Comparison of ENCODE assay signal across 23 cellular contexts in the genomic region with DNA sequence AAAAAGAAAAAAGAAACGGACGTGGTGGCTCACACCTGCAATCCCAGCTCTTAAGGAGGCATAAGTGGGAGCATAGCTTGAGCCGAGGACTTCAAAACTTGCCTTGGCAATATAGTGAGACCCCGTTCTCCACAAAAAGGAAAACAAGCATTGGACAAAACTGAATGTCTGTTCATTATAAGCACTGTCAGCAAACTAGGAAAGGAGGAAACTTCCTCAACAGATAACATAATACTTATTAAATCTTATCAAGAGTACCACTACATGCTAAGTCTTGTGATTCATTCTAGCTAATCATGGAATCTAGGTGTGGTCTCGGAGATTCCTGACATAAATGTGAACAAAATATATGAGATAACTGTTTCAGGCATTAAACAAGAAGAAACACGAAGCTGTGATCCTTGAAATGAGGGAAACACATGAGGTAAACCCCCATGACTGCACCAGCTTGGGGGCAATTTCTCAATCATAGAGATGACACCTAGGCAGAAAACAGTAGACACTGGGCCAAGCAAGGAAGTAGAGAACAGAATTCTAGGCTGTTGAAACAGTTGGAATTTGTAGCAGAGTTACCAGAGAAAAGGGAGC. TPM values are rescaled to one million over a fixed set of nuclear protein-coding genes. Genes with fewer than 3 reads are reported as not detected.
DNase-seq lines count a peak whose midpoint lies in the region; ATAC-seq, FAIRE-seq and TF ChIP-seq lines count a peak whose summit lies in the region.
"Had no signal": no experiment of that assay in that cellular context is flagged by ENCODE, and none has a peak within 500 bp of the region (broad histone marks: within the 10 kb centered on the region; RNA-seq: fewer than 3 reads in every experiment).

No MANE protein-coding gene starts in this region.

- no peak for TF ChIP-seq EP300 in A549 (IDR thresholded peaks at IDR 0.05)

- no peak for TF ChIP-seq POLR2A in A549 (IDR thresholded peaks at IDR 0.05; ENCODE audit: low read length)

- no peaks in the 10 kb centered on the region for H3K9me3 Mint-ChIP-seq in CD8-positive, alpha-beta T cell
- H3K9me3 Mint-ChIP-seq in activated naive CD8-positive, alpha-beta T cell treated with anti-CD3 and anti-CD28 coated beads for 36 hours, result no peaks in the 10 kb centered on the region
- H3K9me3 Mint-ChIP-seq in naive thymus-derived CD8-positive, alpha-beta T cell, result no peaks in the 10 kb centered on the region
- H3K9me3 Mint-ChIP-seq: T-cell had no signal

- peaks cover 20% of the 10 kb centered on the region for H3K36me3 ChIP-seq in CD8-positive, alpha-beta T cell (ENCODE audit: insufficient read depth, low read length)
- H3K36me3 ChIP-seq in A673 (ENCODE audit: insufficient read depth, low read length, poor library complexity, severe bottlenecking), result peaks cover 48% of the 10 kb centered on the region

- POLR2A ChIA-PET in A549 (lab: Yijun Ruan, JAX) (interaction anchor here (0.8 kb wide), 1 partner anchor 232 kb away, joined by 3 read pairs; no protein-coding TSS in a partner anchor), A673 (lab: Charles Lee; ENCODE audit: low non-redundant PET) (no interaction called here)
- POLR2A ChIA-PET in CD8-positive, alpha-beta T cell (lab: Charles Lee), result no interaction called here
- POLR2A ChIA-PET in naive thymus-derived CD8-positive, alpha-beta T cell (lab: Charles Lee), result no interaction called here

- peaks cover 3% of the 10 kb centered on the region for H3K4me1 Mint-ChIP-seq in CD8-positive, alpha-beta T cell (ENCODE audit: low read depth)
- H3K4me1 Mint-ChIP-seq in activated naive CD8-positive, alpha-beta T cell treated with anti-CD3 and anti-CD28 coated beads for 36 hours, result peaks cover 18% of the 10 kb centered on the region
- peaks cover 1 to 13% (median 11%) of the 10 kb centered on the region in 4 donors for H3K4me1 Mint-ChIP-seq in naive thymus-derived CD8-positive, alpha-beta T cell

- 91% methylated on average over 6 of the region's 6 CpGs for WGBS in A549 (ENCODE audit: missing lambda C conversion rate)

- FAIRE-seq in A549 (lab: Jason Lieb, UNC), result no peak
- FAIRE-seq: GM12892, HepG2 had no signal

- intact Hi-C loops in CD8-positive, alpha-beta T cell (cut with DNase I, micrococcal nuclease), result no loop called here
- intact Hi-C loops in A673 (cut with micrococcal nuclease; ENCODE audit: unreplicated experiment), result no loop called here

- CTCF ChIA-PET in A549 (lab: Yijun Ruan, JAX), result interaction anchor here (0.6 to 2.1 kb wide), 7 partner anchors 11 to 233 kb away, joined by 3 to 11 read pairs (median 4); no protein-coding TSS in a partner anchor
- CTCF ChIA-PET in CD8-positive, alpha-beta T cell (lab: Charles Lee), result interaction anchor here (1.2 kb wide), 1 partner anchor 22 kb away, joined by 6 read pairs; no protein-coding TSS in a partner anchor
- CTCF ChIA-PET in A673 (lab: Charles Lee), result no interaction called here

- DNase-seq in A549 (ENCODE audit: low read depth in 1 of 2, low spot score in 1 of 2), result no peak
- no peak for DNase-seq in CD8-positive, alpha-beta T cell
- no peak for DNase-seq in activated naive CD8-positive, alpha-beta T cell treated with anti-CD3 and anti-CD28 coated beads for 36 hours
- no peak for DNase-seq in naive thymus-derived CD8-positive, alpha-beta T cell
- DNase-seq in A673 (ENCODE audit: low spot score), result no peak
- no peak for DNase-seq in germinal center (ENCODE audit: low spot score)
- DNase-seq: activated CD8-positive, alpha-beta memory T cell treated with anti-CD3 and anti-CD28 coated beads, Interleukin-2, amount 50 U/mL, for 4 hours; central memory CD4-positive, alpha-beta T cell; effector memory CD4-positive, alpha-beta T cell; GF-D8; hippocampal formation; MG63; midbrain; NCI-H1930; NCI-H510A treated with DMSO at 0.1 percent for 48 hours; nucleus accumbens; right lobe of liver; Right ventricle myocardium superior; substantia nigra; T-cell had no signal

- no peak for TF ChIP-seq RAD21 in A549 (conservative IDR thresholded peaks at IDR 0.05 in 1 of 2, IDR thresholded peaks at IDR 0.05 in 1 of 2)

- H3K27ac ChIP-seq in A549 (no peak overlapping the region), A673 (ENCODE audit: low read depth, low read length, poor library complexity, severe bottlenecking) (no peak overlapping the region)
- H3K27ac ChIP-seq in CD8-positive, alpha-beta T cell (ENCODE audit: low read depth, low read length), result no peak overlapping the region
- H3K27ac ChIP-seq: right lobe of liver had no signal

- H3K4me1 ChIP-seq in A549 (no peaks in the 10 kb centered on the region), A673 (ENCODE audit: insufficient read depth, low read length, poor library complexity, severe bottlenecking) (no peaks in the 10 kb centered on the region)
- H3K4me1 ChIP-seq in CD8-positive, alpha-beta T cell (ENCODE audit: insufficient read depth, low read length), result no peaks in the 10 kb centered on the region
- H3K4me1 ChIP-seq: right lobe of liver had no signal

- H3K4me3 Mint-ChIP-seq in CD8-positive, alpha-beta T cell, result no peak overlapping the region
- H3K4me3 Mint-ChIP-seq in activated naive CD8-positive, alpha-beta T cell treated with anti-CD3 and anti-CD28 coated beads for 36 hours, result no peak overlapping the region
- no peak overlapping the region for H3K4me3 Mint-ChIP-seq in naive thymus-derived CD8-positive, alpha-beta T cell
- H3K4me3 Mint-ChIP-seq: T-cell had no signal

- TF ChIP-seq CTCF in A549 (IDR thresholded peaks at IDR 0.05), result no peak
- no peak for TF ChIP-seq CTCF in CD8-positive, alpha-beta T cell (IDR thresholded peaks at IDR 0.05)
- no peak for TF ChIP-seq CTCF in A673 (conservative IDR thresholded peaks at IDR 0.05; ENCODE audit: low read depth, low read length)

- H3K4me3 ChIP-seq in A549 (no peak overlapping the region), A673 (ENCODE audit: low read depth, low read length, poor library complexity, severe bottlenecking) (no peak overlapping the region)
- H3K4me3 ChIP-seq in CD8-positive, alpha-beta T cell (ENCODE audit: low read depth, low read length), result no peak overlapping the region
- H3K4me3 ChIP-seq: MG63, right lobe of liver had no signal

- H3K9me3 ChIP-seq in A549 (no peaks in the 10 kb centered on the region), A673 (ENCODE audit: low read depth, low read length, poor library complexity, severe bottlenecking) (no peaks in the 10 kb centered on the region)
- H3K9me3 ChIP-seq in CD8-positive, alpha-beta T cell (ENCODE audit: low read length), result no peaks in the 10 kb centered on the region
- H3K9me3 ChIP-seq: MG63, right lobe of liver had no signal

- no peak for ATAC-seq in A549
- ATAC-seq in CD8-positive, alpha-beta T cell, result no peak
- ATAC-seq in naive thymus-derived CD8-positive, alpha-beta T cell, result no peak
- ATAC-seq in HG02759 (IDR thresholded peaks at IDR 0.05; ENCODE audit: unreplicated experiment), result no peak
- ATAC-seq: HepG2, right lobe of liver, T-cell had no signal

- peak overlapping the region; percentile 4 for H3K27ac Mint-ChIP-seq in CD8-positive, alpha-beta T cell
- peak overlapping the region; percentile 73 for H3K27ac Mint-ChIP-seq in activated naive CD8-positive, alpha-beta T cell treated with anti-CD3 and anti-CD28 coated beads for 36 hours
- peak overlapping the region in 6 of 10 donors; percentile 0 to 86 (median 42) for H3K27ac Mint-ChIP-seq in naive thymus-derived CD8-positive, alpha-beta T cell

- BruUV-seq in A673 (replicated peaks; lab: Mats Ljungman, UMichigan), result no TSS peak

- H3K27me3 Mint-ChIP-seq in CD8-positive, alpha-beta T cell (ENCODE audit: low read depth), result no peaks in the 10 kb centered on the region
- no peaks in the 10 kb centered on the region for H3K27me3 Mint-ChIP-seq in activated naive CD8-positive, alpha-beta T cell treated with anti-CD3 and anti-CD28 coated beads for 36 hours
- no peaks in the 10 kb centered on the region for H3K27me3 Mint-ChIP-seq in naive thymus-derived CD8-positive, alpha-beta T cell
- H3K27me3 Mint-ChIP-seq: T-cell had no signal

- H3K36me3 Mint-ChIP-seq in CD8-positive, alpha-beta T cell, result peaks cover 75% of the 10 kb centered on the region
- H3K36me3 Mint-ChIP-seq in activated naive CD8-positive, alpha-beta T cell treated with anti-CD3 and anti-CD28 coated beads for 36 hours, result peaks cover 44% of the 10 kb centered on the region
- H3K36me3 Mint-ChIP-seq in naive thymus-derived CD8-positive, alpha-beta T cell, result peaks cover 0 to 95% (median 4%) of the 10 kb centered on the region in 3 donors

- H3K4me2 ChIP-seq in A549, result no peak overlapping the region

- no peaks in the 10 kb centered on the region for H3K27me3 ChIP-seq in CD8-positive, alpha-beta T cell (ENCODE audit: insufficient read depth, low read length)
- no peaks in the 10 kb centered on the region for H3K27me3 ChIP-seq in A673 (replicated peaks; ENCODE audit: insufficient read depth, low read depth, low read length, poor library complexity)
- H3K27me3 ChIP-seq: MG63, right lobe of liver had no signal

TF ChIP-seq in A549, 52 proteins besides CTCF, POLR2A, EP300 and RAD21:
- TF ChIP-seq RCOR1 (IDR thresholded peaks at IDR 0.05; ENCODE audit: low read depth, low read length), result no peak
- TF ChIP-seq NR3C1 (IDR thresholded peaks at IDR 0.05), result no peak
- no peak for TF ChIP-seq GATA3 (IDR thresholded peaks at IDR 0.05; ENCODE audit: borderline replicate concordance)
- peak; percentile 58 for TF ChIP-seq MAFK (IDR thresholded peaks at IDR 0.05; ENCODE audit: partially characterized antibody)

RNA-seq across cellular contexts. Expression of gene TRPM7, which starts 33.3 kb away (rescaled TPM):
- polyA plus RNA-seq in A549 (2011; rRNA removed) (39.2 and 47.8 TPM in 2 replicates), A549 (2017; fragmentation: RNase III; extraction: RNeasy Plus Mini Kit Qiagen cat#74134 plus additional on column Dnase treatment) (25.7 to 28.9 TPM (median 27.3 TPM) in 3 replicates)
- polyA plus RNA-seq in A549 (2012; cell fraction: cytosol; rRNA removed), result 6.8 and 7.2 TPM in 2 replicates
- polyA plus RNA-seq in A549 (2012; cell fraction: nucleus; rRNA removed), result 6.1 and 11.0 TPM in 2 replicates
- polyA minus RNA-seq in A549 (2011; rRNA and poly(A)+ RNA removed), result 21.0 and 24.5 TPM in 2 replicates
- 10 to 100 TPM; 29.5 to 30.3 TPM for total RNA-seq in CD8-positive, alpha-beta T cell
- 10 to 100 TPM; 45.4 to 45.8 TPM for total RNA-seq in activated naive CD8-positive, alpha-beta T cell treated with anti-CD3 and anti-CD28 coated beads for 36 hours
- total RNA-seq in naive thymus-derived CD8-positive, alpha-beta T cell, result 10 to 100 TPM; 62.8 to 69.2 TPM
- polyA plus RNA-seq in naive thymus-derived CD8-positive, alpha-beta T cell, result 10 to 100 TPM; 13.4 to 14.2 (median 13.7) TPM
- total RNA-seq in A673 (2021), result 41.7 and 49.6 TPM in 2 replicates

Comparison
In these comparisons a context has a peak if more than half of its experiments do, and no peak if none do; other contexts are left out.
1. H3K27ac Mint-ChIP-seq: peak in every context shown above with its lines; median percentile 73 in activated naive CD8-positive, alpha-beta T cell treated with anti-CD3 and anti-CD28 coated beads for 36 hours; 42 in naive thymus-derived CD8-positive, alpha-beta T cell; 4 in CD8-positive, alpha-beta T cell.